Comparison of ENCODE assay signal across 8 cellular contexts in genomic region chr3:36993326-36994283, GRCh38. TPM values are rescaled to one million over a fixed set of nuclear protein-coding genes. Genes with fewer than 3 reads are reported as not detected.
DNase-seq lines count a peak whose midpoint lies in the region; ATAC-seq and TF ChIP-seq lines count a peak whose summit lies in the region.

TSS of gene MLH1 (plus strand) at chr3:36993518. CDS start at chr3:36993548, 30 bp downstream.

- intact Hi-C loops in esophagus squamous epithelium (cut with DNase I): no loop called here
- intact Hi-C loops in naive thymus-derived CD4-positive, alpha-beta T cell (cut with micrococcal nuclease): loop anchor here (1.0 to 2.0 kb wide), 10 partner anchors 23 to 1503 kb away; partner anchors contain the start of genes TRANK1 (in 2 of the 2), ACAA1 (in 1 of the 2), DLEC1 (in 1 of the 2) and EXOG (in 1 of the 2)

- H3K27me3 Mint-ChIP-seq in naive thymus-derived CD4-positive, alpha-beta T cell: no peaks in the 10 kb centered on the region

- DNase-seq in CD1c-positive myeloid dendritic cell (ENCODE audit: extremely low spot score) (peak; percentile 100), esophagus squamous epithelium (lab: John Stamatoyannopoulos, UW) (no peak), DMS153 treated with DMSO at 0.1 percent for 48 hours (lab: John Stamatoyannopoulos, UW; ENCODE audit: unreplicated experiment) (no peak)
- peak; percentile 99 for DNase-seq in activated CD8-positive, alpha-beta memory T cell treated with anti-CD3 and anti-CD28 coated beads, Interleukin-2, amount 50 U/mL, for 24 hours (ENCODE audit: extremely low read depth)
- peak; percentile 91 to 100 (median 99) for DNase-seq in naive thymus-derived CD4-positive, alpha-beta T cell
- peak; percentile 95 for DNase-seq in stimulated activated naive CD8-positive, alpha-beta T cell treated with anti-CD3 and anti-CD28 coated beads, Interleukin-15, Interleukin-2, amounts not matched to agents 100 U/mL and 50 U/mL, for 24 hours

- H3K36me3 Mint-ChIP-seq in naive thymus-derived CD4-positive, alpha-beta T cell: peaks cover 12 to 46% (median 34%) of the 10 kb centered on the region in 5 donors

- peaks cover 34% of the 10 kb centered on the region for H3K36me3 ChIP-seq in HUES6 (ENCODE audit: control insufficient read depth, insufficient read depth, low read length)
- H3K36me3 ChIP-seq in esophagus squamous epithelium: peaks cover 0 to 40% (median 4%) of the 10 kb centered on the region in 3 donors
- H3K36me3 ChIP-seq in naive thymus-derived CD4-positive, alpha-beta T cell (ENCODE audit: control insufficient read depth in 2 of 3, insufficient read depth in 3 of 3, low read length in 3 of 3): peaks cover 0 to 17% (median 4%) of the 10 kb centered on the region in 3 experiments

- ATAC-seq in GM21390 (IDR thresholded peaks at IDR 0.05; ENCODE audit: unreplicated experiment): peak; percentile 91
- ATAC-seq in naive thymus-derived CD4-positive, alpha-beta T cell: peak; percentile 90
- ATAC-seq in stimulated activated naive CD8-positive, alpha-beta T cell treated with anti-CD3 and anti-CD28 coated beads, Interleukin-15, Interleukin-2, amounts not matched to agents 100 U/mL and 50 U/mL, for 24 hours: peak; percentile 94

- H3K4me3 ChIP-seq in HUES6 (ENCODE audit: low read depth, low read length): peak within 1 kb of the TSS; percentile 73
- H3K4me3 ChIP-seq in esophagus squamous epithelium: peak within 1 kb of the TSS; percentile 65 to 87 (median 74)
- peak within 1 kb of the TSS; percentile 80 for H3K4me3 ChIP-seq in naive thymus-derived CD4-positive, alpha-beta T cell (ENCODE audit: low read length)

- no peaks in the 10 kb centered on the region for H3K9me3 ChIP-seq in HUES6 (ENCODE audit: control insufficient read depth, insufficient read depth, low read depth, low read length)
- no peaks in the 10 kb centered on the region for H3K9me3 ChIP-seq in esophagus squamous epithelium
- H3K9me3 ChIP-seq in naive thymus-derived CD4-positive, alpha-beta T cell (ENCODE audit: control insufficient read depth in 2 of 3, low read length in 3 of 3): no peaks in the 10 kb centered on the region

- peak within 1 kb of the TSS in 1 of 10 donors; percentile 26 for H3K4me3 Mint-ChIP-seq in naive thymus-derived CD4-positive, alpha-beta T cell

- peaks cover 23 to 43% (median 38%) of the 10 kb centered on the region in 7 donors for H3K4me1 Mint-ChIP-seq in naive thymus-derived CD4-positive, alpha-beta T cell

- H3K27me3 ChIP-seq in HUES6 (ENCODE audit: control insufficient read depth, insufficient read depth, low read length): no peaks in the 10 kb centered on the region
- no peaks in the 10 kb centered on the region for H3K27me3 ChIP-seq in esophagus squamous epithelium
- H3K27me3 ChIP-seq in naive thymus-derived CD4-positive, alpha-beta T cell (ENCODE audit: control insufficient read depth in 2 of 2, insufficient read depth in 2 of 2, low read length in 2 of 2): no peaks in the 10 kb centered on the region

- H3K4me1 ChIP-seq in HUES6 (ENCODE audit: control insufficient read depth, insufficient read depth, low read length) (peaks cover 25% of the 10 kb centered on the region; the same call in 1 of the 2 replicates), esophagus squamous epithelium (peaks cover 19 to 51% (median 39%) of the 10 kb centered on the region in 3 donors)
- H3K4me1 ChIP-seq in naive thymus-derived CD4-positive, alpha-beta T cell (ENCODE audit: control insufficient read depth in 2 of 2, insufficient read depth in 2 of 2, low read length in 2 of 2): peaks cover 36 to 40% of the 10 kb centered on the region in 2 donors

- H3K27ac ChIP-seq in HUES6 (ENCODE audit: low read depth, low read length): peak within 1 kb of the TSS; percentile 92
- H3K27ac ChIP-seq in esophagus squamous epithelium: peak within 1 kb of the TSS; percentile 93 to 99 (median 98)
- peak within 1 kb of the TSS; percentile 83 for H3K27ac ChIP-seq in naive thymus-derived CD4-positive, alpha-beta T cell (ENCODE audit: low read depth, low read length)

- POLR2A ChIA-PET in naive thymus-derived CD4-positive, alpha-beta T cell (lab: Charles Lee): interaction anchor here (0.6 to 3.6 kb wide), 27 partner anchors 9 to 1143 kb away, joined by 3 to 33 read pairs (median 4); partner anchors contain the start of genes ACAA1, DLEC1 and TRANK1

- TF ChIP-seq POLR2A in esophagus squamous epithelium (IDR thresholded peaks at IDR 0.05): peak in 2 of 4 donors; percentile 46 to 84

- CTCF ChIA-PET in naive thymus-derived CD4-positive, alpha-beta T cell (lab: Charles Lee): interaction anchor here (0.6 to 1.2 kb wide), 2 partner anchors 35 to 110 kb away, joined by 3 to 4 read pairs; no protein-coding TSS in a partner anchor

- H3K27ac Mint-ChIP-seq in naive thymus-derived CD4-positive, alpha-beta T cell: no peak within 1 kb of the TSS

- WGBS in esophagus squamous epithelium, 2 donors: 1 to 3% methylated on average over 18 to 43 of the region's 47 CpGs

- peak in 1 of 6 experiments; percentile 20 for TF ChIP-seq CTCF in esophagus squamous epithelium (IDR thresholded peaks at IDR 0.05)

- peaks cover 0 to 8% (median 1%) of the 10 kb centered on the region in 11 donors for H3K9me3 Mint-ChIP-seq in naive thymus-derived CD4-positive, alpha-beta T cell

- peak within 1 kb of the TSS; percentile 92 for H3K9ac ChIP-seq in HUES6 (ENCODE audit: low read length)

RNA-seq across cellular contexts. Expression of gene MLH1, which starts in this region (rescaled TPM):
- 10 to 100 TPM; 15.7 to 33.4 (median 26.1) TPM for total RNA-seq in esophagus squamous epithelium
- 10 to 100 TPM; 26.4 to 42.0 (median 31.7) TPM for total RNA-seq in naive thymus-derived CD4-positive, alpha-beta T cell
- 10 to 100 TPM; 20.4 to 27.0 TPM for polyA plus RNA-seq in naive thymus-derived CD4-positive, alpha-beta T cell

Comparison
In these comparisons a context has a peak if more than half of its experiments do, and no peak if none do; other contexts are left out.
1. DNase-seq: peak in CD1c-positive myeloid dendritic cell (single experiment), activated CD8-positive, alpha-beta memory T cell treated with anti-CD3 and anti-CD28 coated beads, Interleukin-2, amount 50 U/mL, for 24 hours (single experiment), naive thymus-derived CD4-positive, alpha-beta T cell (9 of 9) and stimulated activated naive CD8-positive, alpha-beta T cell treated with anti-CD3 and anti-CD28 coated beads, Interleukin-15, Interleukin-2, amounts not matched to agents 100 U/mL and 50 U/mL, for 24 hours (single experiment); none in esophagus squamous epithelium (single experiment) and DMS153 treated with DMSO at 0.1 percent for 48 hours (single experiment).
2. Peak in every context shown above with its lines, with median percentiles within 50 percentile points of each other: ATAC-seq, H3K27ac ChIP-seq and H3K4me3 ChIP-seq.